Comparison of ENCODE assay signal across 8 cellular contexts in genomic region chr14:32202941-32203882, GRCh38.
DNase-seq lines count a peak whose midpoint lies in the region; ATAC-seq and TF ChIP-seq lines count a peak whose summit lies in the region.

Gene RNU6-8, minus strand, starts transcription at chr14:32203269.

- ATAC-seq in GM18502 (IDR thresholded peaks at IDR 0.05; ENCODE audit: poor library complexity, unreplicated experiment): peak; percentile 70
- peak; percentile 70 for ATAC-seq in HG02885 (IDR thresholded peaks at IDR 0.05; ENCODE audit: poor library complexity, unreplicated experiment)

- DNase-seq in NCI-H1694 (lab: John Stamatoyannopoulos, UW): peak; percentile 88
- peak; percentile 74 for DNase-seq in T-helper 22 cell (ENCODE audit: low read depth)
- peak; percentile 95 for DNase-seq in astrocyte of the hippocampus (ENCODE audit: low read depth, low spot score)
- DNase-seq in hippocampal formation (lab: John Stamatoyannopoulos, UW): peak; percentile 70 to 80
- DNase-seq in retinal pigment epithelial cell (ENCODE audit: low read depth): peak; percentile 67
- no peak for DNase-seq in epidermal melanocyte (ENCODE audit: insufficient read length, low spot score)

- TF ChIP-seq CTCF in retinal pigment epithelial cell (conservative IDR thresholded peaks at IDR 0.05; ENCODE audit: low read depth, low read length): no peak

- H3K4me3 ChIP-seq in retinal pigment epithelial cell (ENCODE audit: low read length): peak within 1 kb of the TSS; percentile 86
